ENCODE assay signal across 8 cellular contexts in the genomic region with DNA sequence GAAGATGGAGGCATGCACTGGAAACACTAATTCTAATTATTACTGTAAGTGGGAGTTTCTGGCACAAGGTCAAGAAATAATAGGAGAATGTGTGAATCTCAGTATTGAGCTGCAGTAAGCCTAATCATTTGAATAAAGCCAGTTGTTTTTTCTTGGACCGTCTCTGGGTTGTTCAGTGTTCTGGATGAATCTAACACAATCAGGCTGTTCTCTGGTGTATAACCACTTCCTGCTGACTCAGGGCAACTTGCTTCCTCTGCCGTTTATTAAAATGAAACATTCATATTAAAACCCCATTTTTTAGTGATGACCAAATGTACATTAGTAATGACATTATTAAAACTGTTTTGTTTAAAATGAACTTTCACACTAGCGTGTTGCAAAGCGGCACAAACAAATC.
DNase-seq lines count a peak whose midpoint lies in the region; ATAC-seq and TF ChIP-seq lines count a peak whose summit lies in the region.

No MANE protein-coding gene starts in this region.

- no peak overlapping the region for H2BK120ac ChIP-seq in neuronal stem cell (ENCODE audit: low read depth, low read length)

- no peaks in the 10 kb centered on the region for H3K9me3 Mint-ChIP-seq in brain

- H4K91ac ChIP-seq in neuronal stem cell (ENCODE audit: low read depth, low read length, poor library complexity): no peak overlapping the region

- no peak overlapping the region for H3K4me2 ChIP-seq in neuronal stem cell (ENCODE audit: insufficient read depth, low read length, poor library complexity, severe bottlenecking)

- no peak overlapping the region for H2BK12ac ChIP-seq in neuronal stem cell (ENCODE audit: low read length)

- DNase-seq in Right ventricle myocardium superior: no peak
- DNase-seq in cardiac septum (ENCODE audit: low spot score): no peak
- peak; percentile 64 for DNase-seq in HS-5 (ENCODE audit: low read depth)
- DNase-seq in neuronal stem cell (ENCODE audit: low spot score): no peak
- DNase-seq in activated gamma-delta T cell treated with Interleukin-2 at 50 U/mL for 16 hours: no peak
- DNase-seq in DMS53 treated with DMSO at 0.1 percent for 48 hours (lab: John Stamatoyannopoulos, UW; ENCODE audit: unreplicated experiment): no peak

- no peak overlapping the region for H3K23ac ChIP-seq in neuronal stem cell (ENCODE audit: low read depth, low read length, poor library complexity)

- no peak overlapping the region for H2BK5ac ChIP-seq in neuronal stem cell (ENCODE audit: low read length)

- peak overlapping the region; percentile 22 to 73 (median 28) for H3K27ac Mint-ChIP-seq in brain

- no peak overlapping the region for H2BK15ac ChIP-seq in neuronal stem cell (ENCODE audit: low read length)

- H2AK5ac ChIP-seq in neuronal stem cell (ENCODE audit: low read depth, low read length): no peak overlapping the region

- intact Hi-C loops in Right ventricle myocardium superior (cut with DNase I) (no loop called here), cardiac septum (cut with DNase I) (no loop called here)

- ATAC-seq in Right ventricle myocardium superior (ENCODE audit: poor library complexity): peak; percentile 59
- ATAC-seq in GM19463 (IDR thresholded peaks at IDR 0.05; ENCODE audit: unreplicated experiment): no peak

- no peaks in the 10 kb centered on the region for H3K36me3 ChIP-seq in neuronal stem cell (replicated peaks in 1 of 2; ENCODE audit: control insufficient read depth in 2 of 2, insufficient read depth in 2 of 2, low read length in 2 of 2)

- H2AFZ ChIP-seq in neuronal stem cell (ENCODE audit: low read length): peak overlapping the region; percentile 23

- no peaks in the 10 kb centered on the region for H3K27me3 ChIP-seq in neuronal stem cell (ENCODE audit: control insufficient read depth in 3 of 3, insufficient read depth in 3 of 3, low read depth in 1 of 3, low read length in 3 of 3)

- no peak overlapping the region for H3K27ac ChIP-seq in neuronal stem cell (replicated peaks; ENCODE audit: low read length)

- no peak overlapping the region for H3K9ac ChIP-seq in neuronal stem cell (ENCODE audit: low read depth, low read length, poor library complexity)

- no peaks in the 10 kb centered on the region for H3K27me3 Mint-ChIP-seq in brain

- no peak for TF ChIP-seq CTCF in brain (conservative IDR thresholded peaks at IDR 0.05)

- no CpG with 5 or more reads among the region's 4 CpGs for WGBS in neuronal stem cell (ENCODE audit: extremely low coverage in 2 of 2, insufficient read length in 2 of 2, insufficient replicate concordance in 1 of 2), 2 donors

- H3K9me3 ChIP-seq in neuronal stem cell (replicated peaks in 1 of 2; ENCODE audit: control insufficient read depth in 2 of 2, insufficient read depth in 1 of 2, low read depth in 1 of 2, low read length in 2 of 2): no peaks in the 10 kb centered on the region

- no peak overlapping the region for H3K14ac ChIP-seq in neuronal stem cell (ENCODE audit: low read length)

- no peak overlapping the region for H3K4ac ChIP-seq in neuronal stem cell (ENCODE audit: low read length)

- peaks cover 40% of the 10 kb centered on the region for H3K4me1 Mint-ChIP-seq in brain

- no peak overlapping the region for H3K4me3 ChIP-seq in neuronal stem cell (ENCODE audit: low read length in 2 of 2)

- peaks cover 0 to under 1% of the 10 kb centered on the region in 2 donors for H3K4me1 ChIP-seq in neuronal stem cell (ENCODE audit: control insufficient read depth in 2 of 2, insufficient read depth in 1 of 2, low read depth in 1 of 2, low read length in 2 of 2)

- no peaks in the 10 kb centered on the region for H3K36me3 Mint-ChIP-seq in brain

- H3K79me1 ChIP-seq in neuronal stem cell (ENCODE audit: low read depth, low read length): no peaks in the 10 kb centered on the region

- no peak overlapping the region for H3K18ac ChIP-seq in neuronal stem cell (ENCODE audit: low read length)

- no peak overlapping the region for H4K8ac ChIP-seq in neuronal stem cell (ENCODE audit: low read depth, low read length)

- H3K4me3 Mint-ChIP-seq in brain: peak overlapping the region in 3 of 5 experiments; percentile 2 to 55 (median 41)
